ENCODE assay signal across 26 cellular contexts in the genomic region with DNA sequence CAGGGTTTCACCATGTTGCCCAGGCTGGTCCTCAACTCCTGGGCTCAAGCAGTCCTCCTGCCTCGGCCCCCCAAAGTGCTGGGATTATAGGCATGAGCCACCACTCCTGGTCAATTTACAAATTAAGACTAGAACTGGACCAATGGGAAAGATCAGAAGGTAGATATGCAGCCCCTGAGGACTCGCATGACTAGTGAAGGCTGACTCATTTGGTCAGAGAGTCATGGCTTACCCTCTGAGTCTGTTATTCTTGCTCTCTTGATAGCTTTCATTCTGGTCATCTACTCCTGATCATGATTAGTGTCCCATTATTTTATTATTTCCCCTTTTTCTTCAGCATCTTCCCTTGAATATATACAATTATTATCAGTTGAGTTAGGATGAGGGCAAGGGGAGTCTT. TPM values are rescaled to one million over a fixed set of nuclear protein-coding genes. Genes with fewer than 3 reads are reported as not detected.
DNase-seq lines count a peak whose midpoint lies in the region; ATAC-seq and TF ChIP-seq lines count a peak whose summit lies in the region.
"Had no signal": no experiment of that assay in that cellular context is flagged by ENCODE, and none has a peak within 500 bp of the region (broad histone marks: within the 10 kb centered on the region; RNA-seq: fewer than 3 reads in every experiment).

No MANE protein-coding gene starts in this region.

- H3K9me3 ChIP-seq in IMR-90 (ENCODE audit: control insufficient read depth, insufficient read depth, low read length) (no peaks in the 10 kb centered on the region), mesenchymal stem cell (ENCODE audit: control insufficient read depth, low read length) (no peaks in the 10 kb centered on the region), WERI-Rb-1 (ENCODE audit: severe bottlenecking) (no peaks in the 10 kb centered on the region)
- H3K9me3 ChIP-seq: pancreas, sigmoid colon had no signal

- H3K4me3 ChIP-seq in IMR-90 (ENCODE audit: insufficient read depth, low read depth, low read length) (no peak overlapping the region), astrocyte of the spinal cord (ENCODE audit: low read depth, low read length) (no peak overlapping the region), mesenchymal stem cell (ENCODE audit: insufficient read depth in 1 of 2, low read depth in 1 of 2, low read length in 2 of 2) (no peak overlapping the region), WERI-Rb-1 (ENCODE audit: low read depth, low read length) (no peak overlapping the region)
- H3K4me3 ChIP-seq: pancreas, sigmoid colon had no signal

- H3K27me3 ChIP-seq in IMR-90 (ENCODE audit: control insufficient read depth, insufficient read depth, low read length) (peaks cover 16% of the 10 kb centered on the region), mesenchymal stem cell (ENCODE audit: control insufficient read depth in 1 of 2, insufficient read depth in 1 of 2, low read length in 2 of 2) (no peaks in the 10 kb centered on the region), WERI-Rb-1 (ENCODE audit: insufficient read depth, low read depth, severe bottlenecking) (no peaks in the 10 kb centered on the region)
- H3K27me3 ChIP-seq: pancreas, sigmoid colon had no signal

- no peak overlapping the region for H2BK12ac ChIP-seq in mesenchymal stem cell (ENCODE audit: low read length in 2 of 2)

- H3K23ac ChIP-seq in IMR-90 (ENCODE audit: low read depth, low read length) (no peak overlapping the region), mesenchymal stem cell (ENCODE audit: low read length in 2 of 2) (no peak overlapping the region)

- in situ Hi-C loops in IMR-90 (cut with MboI; ENCODE audit: low sequenced_read_pairs): no loop called here
- in situ Hi-C loops in astrocyte of the spinal cord (cut with HindIII; ENCODE audit: low sequenced_read_pairs): no loop called here

- H3K4ac ChIP-seq in IMR-90 (ENCODE audit: low read depth, low read length) (no peak overlapping the region), mesenchymal stem cell (ENCODE audit: low read depth in 1 of 2, low read length in 2 of 2) (no peak overlapping the region)

- no peak overlapping the region for H4K5ac ChIP-seq in IMR-90 (ENCODE audit: low read depth, low read length)

- no peak overlapping the region for H3K18ac ChIP-seq in IMR-90 (ENCODE audit: low read depth, low read length)
- H3K18ac ChIP-seq in mesenchymal stem cell (ENCODE audit: low read depth in 1 of 2, low read length in 2 of 2): no peak overlapping the region

- H3K36me3 ChIP-seq in IMR-90 (ENCODE audit: control insufficient read depth, insufficient read depth, low read length) (no peaks in the 10 kb centered on the region), mesenchymal stem cell (ENCODE audit: control insufficient read depth in 1 of 2, insufficient read depth in 2 of 2, low read depth in 1 of 2, low read length in 2 of 2) (no peaks in the 10 kb centered on the region), WERI-Rb-1 (no peaks in the 10 kb centered on the region)
- H3K36me3 ChIP-seq: pancreas, sigmoid colon had no signal

- WGBS in IMR-90 (ENCODE audit: extremely low coverage in 2 of 2, insufficient read length in 1 of 2), 2 experiments: 20% methylated on average over 1 of the region's 2 CpGs; no CpG with 5 or more reads in 1 of the 2 experiments
- WGBS in mesenchymal stem cell: 64% methylated on average over 2 of the region's 2 CpGs

- H4K8ac ChIP-seq in IMR-90 (ENCODE audit: low read depth in 2 of 2, low read length in 2 of 2): no peak overlapping the region
- no peak overlapping the region for H4K8ac ChIP-seq in mesenchymal stem cell (ENCODE audit: low read length)

- H3K27ac ChIP-seq in IMR-90 (ENCODE audit: insufficient read depth, low read length) (no peak overlapping the region), mesenchymal stem cell (ENCODE audit: low read length, poor library complexity, severe bottlenecking) (no peak overlapping the region), WERI-Rb-1 (no peak overlapping the region)
- H3K27ac ChIP-seq: pancreas, sigmoid colon, VCaP had no signal

- H2BK5ac ChIP-seq in IMR-90 (ENCODE audit: low read depth, low read length, poor library complexity, severe bottlenecking) (no peak overlapping the region), mesenchymal stem cell (ENCODE audit: low read depth, low read length, poor library complexity, severe bottlenecking) (no peak overlapping the region)

- no peak overlapping the region for H3K56ac ChIP-seq in IMR-90 (ENCODE audit: extremely low read depth, insufficient read depth, low read length)

- H3K14ac ChIP-seq in IMR-90 (replicated peaks; ENCODE audit: low read depth, low read length) (no peak overlapping the region), mesenchymal stem cell (ENCODE audit: low read length in 2 of 2) (no peak overlapping the region)

- H2BK15ac ChIP-seq in IMR-90 (ENCODE audit: low read depth, low read length): no peak overlapping the region
- H2BK15ac ChIP-seq in mesenchymal stem cell (ENCODE audit: low read depth, poor library complexity, severe bottlenecking): no peak overlapping the region

- H2BK20ac ChIP-seq in IMR-90 (ENCODE audit: low read depth, low read length): no peak overlapping the region

- no TSS peak for BruUV-seq in IMR-90 (replicated peaks; lab: Mats Ljungman, UMichigan)

- ATAC-seq in IMR-90 (ENCODE audit: low read depth): peak; percentile 59; the same call in 1 of the 2 replicates
- ATAC-seq in GM21390 (IDR thresholded peaks at IDR 0.05; ENCODE audit: unreplicated experiment): no peak
- ATAC-seq: activated CD8-positive, alpha-beta T cell treated with anti-CD3 and anti-CD28 coated beads for 36 hours; pancreas; Right ventricle myocardium inferior; stimulated activated naive CD8-positive, alpha-beta T cell treated with anti-CD3 and anti-CD28 coated beads, Interleukin-15, amount 100 ng/mL, for 72 hours; T-cell had no signal

- H2AK5ac ChIP-seq in IMR-90 (ENCODE audit: low read depth, low read length) (no peak overlapping the region), mesenchymal stem cell (ENCODE audit: low read length, severe bottlenecking) (no peak overlapping the region)

- POLR2A ChIA-PET in IMR-90 (lab: Charles Lee; ENCODE audit: unreplicated experiment): no interaction called here

- H3K9ac ChIP-seq in IMR-90 (ENCODE audit: low read depth, low read length): no peak overlapping the region
- H3K9ac ChIP-seq in mesenchymal stem cell (ENCODE audit: low read length): peak overlapping the region; percentile 69

- no peak overlapping the region for H2BK120ac ChIP-seq in IMR-90 (ENCODE audit: low read depth, low read length)
- no peak overlapping the region for H2BK120ac ChIP-seq in mesenchymal stem cell (ENCODE audit: low read depth, low read length)

- TF ChIP-seq CTCF in IMR-90 (conservative IDR thresholded peaks at IDR 0.05; ENCODE audit: low read depth, low read length): no peak
- no peak for TF ChIP-seq CTCF in astrocyte of the spinal cord (IDR thresholded peaks at IDR 0.05; ENCODE audit: low read depth, low read length)
- TF ChIP-seq CTCF in WERI-Rb-1 (IDR thresholded peaks at IDR 0.05; ENCODE audit: low read depth, low read length): no peak

- DNase-seq in Daoy (ENCODE audit: low read depth) (peak; percentile 44), IMR-90 (peak; percentile 41), astrocyte of the spinal cord (ENCODE audit: low read depth, low spot score) (peak; percentile 4), mesenchymal stem cell (no peak), WERI-Rb-1 (no peak), RPMI8226 (no peak), cerebellum (ENCODE audit: low spot score) (no peak)
- DNase-seq: activated CD8-positive, alpha-beta T cell treated with anti-CD3 and anti-CD28 coated beads for 36 hours; activated naive CD4-positive, alpha-beta T cell treated with anti-CD3 and anti-CD28 coated beads, Interleukin-2, amount 50 U/mL, for 16 hours; activated T-cell treated with anti-CD3 and anti-CD28 coated beads, Interleukin-2, amount 50 U/mL, for 48 hours; CD4-positive, alpha-beta memory T cell; DMS79; naive B cell; NCI-H1694; NCI-H2227 treated with DMSO at 0.1 percent for 48 hours; pancreas; sigmoid colon; stimulated activated CD4-positive, alpha-beta T cell treated with anti-CD3 and anti-CD28 coated beads, Interleukin-2, amount 100 ng/mL, for 24 hours; stimulated activated naive CD8-positive, alpha-beta T cell treated with anti-CD3 and anti-CD28 coated beads, Interleukin-15, amount 100 ng/mL, for 72 hours; T-cell had no signal

- dilution Hi-C loops in IMR-90 (cut with HindIII; ENCODE audit: low sequenced_read_pairs, unreplicated experiment): no loop called here

- H2AK9ac ChIP-seq in IMR-90 (replicated peaks; ENCODE audit: low read depth, low read length, poor library complexity): no peak overlapping the region

- H3K4me1 ChIP-seq in IMR-90 (ENCODE audit: control insufficient read depth, insufficient read depth, low read length) (no peaks in the 10 kb centered on the region), mesenchymal stem cell (ENCODE audit: control insufficient read depth, insufficient read depth, low read depth, low read length) (peaks cover 1% of the 10 kb centered on the region)
- H3K4me1 ChIP-seq: pancreas, sigmoid colon had no signal

- no peaks in the 10 kb centered on the region for H3K9me1 ChIP-seq in IMR-90 (ENCODE audit: insufficient read depth, low read length)

- H4K91ac ChIP-seq in IMR-90 (ENCODE audit: insufficient read depth, low read depth, low read length): no peak overlapping the region
- H4K91ac ChIP-seq in mesenchymal stem cell (ENCODE audit: low read length): no peak overlapping the region

- H2AFZ ChIP-seq in IMR-90 (replicated peaks; ENCODE audit: low read length, poor library complexity): no peak overlapping the region
- no peak overlapping the region for H2AFZ ChIP-seq in mesenchymal stem cell (ENCODE audit: low read depth, low read length)

- H3K4me2 ChIP-seq in IMR-90 (ENCODE audit: low read depth, low read length) (no peak overlapping the region), mesenchymal stem cell (ENCODE audit: low read length, poor library complexity, severe bottlenecking) (no peak overlapping the region)

- CTCF ChIA-PET in IMR-90 (lab: Yijun Ruan, JAX): interaction anchor here (1.5 kb wide), 1 partner anchor 11 kb away, joined by 3 read pairs; no protein-coding TSS in a partner anchor

- TF ChIP-seq POLR2A in IMR-90 (IDR thresholded peaks at IDR 0.05; ENCODE audit: low read depth, low read length): no peak

- intact Hi-C loops in IMR-90 (cut with micrococcal nuclease): no loop called here

- no peaks in the 10 kb centered on the region for H4K20me1 ChIP-seq in IMR-90 (ENCODE audit: insufficient read depth, low read length)

- no peak for TF ChIP-seq RAD21 in IMR-90 (IDR thresholded peaks at IDR 0.05; ENCODE audit: low read length)

- H3K79me1 ChIP-seq in IMR-90 (ENCODE audit: low read depth in 1 of 2, low read length in 2 of 2): no peaks in the 10 kb centered on the region
- no peaks in the 10 kb centered on the region for H3K79me1 ChIP-seq in mesenchymal stem cell (replicated peaks; ENCODE audit: low read length, poor library complexity, severe bottlenecking)

RNA-seq across cellular contexts. Expression of gene LDHAL6A, which starts 2.7 kb away (rescaled TPM):
- 0.11 TPM in 1 of 2 replicates, not detected in the other for total RNA-seq in Daoy (2014; rRNA removed; shearing (Covaris generic))
- not detected in 2 replicates for total RNA-seq in IMR-90 (2012; rRNA removed)
- not detected in 2 replicates for polyA plus RNA-seq in IMR-90 (2012; rRNA removed)
- polyA plus RNA-seq in IMR-90 (2012; cell fraction: cytosol; rRNA removed): not detected in 2 replicates
- not detected in 2 replicates for polyA plus RNA-seq in IMR-90 (2012; cell fraction: nucleus; rRNA removed; ENCODE audit: low replicate concordance)
- polyA plus RNA-seq in mesenchymal stem cell (2013, experiment 1 of 2): not detected
- not detected for polyA plus RNA-seq in mesenchymal stem cell (2013, experiment 2 of 2)
- total RNA-seq in cerebellum: 0.54 TPM
- total RNA-seq: activated CD8-positive, alpha-beta T cell treated with anti-CD3 and anti-CD28 coated beads for 36 hours; lower leg skin; pancreas; Right ventricle myocardium inferior; sigmoid colon had no signal
- polyA plus RNA-seq: AG04450; CD4-positive, alpha-beta memory T cell; esophagus had no signal

RNA-seq across cellular contexts. Expression of gene LDHC, which starts 40.8 kb away (rescaled TPM):
- total RNA-seq in Daoy (2014; rRNA removed; shearing (Covaris generic)): not detected in 2 replicates
- total RNA-seq in IMR-90 (2012; rRNA removed): not detected in 2 replicates
- polyA plus RNA-seq in IMR-90 (2012; rRNA removed): not detected in 2 replicates
- not detected in 2 replicates for polyA plus RNA-seq in IMR-90 (2012; cell fraction: cytosol; rRNA removed)
- polyA plus RNA-seq in IMR-90 (2012; cell fraction: nucleus; rRNA removed; ENCODE audit: low replicate concordance): not detected in 2 replicates
- 0.22 TPM for polyA plus RNA-seq in mesenchymal stem cell (2013, experiment 1 of 2)
- 0.29 TPM for polyA plus RNA-seq in mesenchymal stem cell (2013, experiment 2 of 2)
- total RNA-seq in cerebellum: not detected
- total RNA-seq: activated CD8-positive, alpha-beta T cell treated with anti-CD3 and anti-CD28 coated beads for 36 hours; CD4-positive, alpha-beta memory T cell; lower leg skin; Right ventricle myocardium inferior; sigmoid colon had no signal
- polyA plus RNA-seq: CD4-positive, alpha-beta memory T cell had no signal

RNA-seq across cellular contexts. Expression of gene LDHA, which starts 58.6 kb away (rescaled TPM):
- total RNA-seq in Daoy (2014; rRNA removed; shearing (Covaris generic)): 452 and 487 TPM in 2 replicates
- total RNA-seq in IMR-90 (2012; rRNA removed): 1,735 and 2,567 TPM in 2 replicates
- polyA plus RNA-seq in IMR-90 (2012; rRNA removed): 1,293 and 1,813 TPM in 2 replicates
- 253 and 291 TPM in 2 replicates for polyA plus RNA-seq in IMR-90 (2012; cell fraction: cytosol; rRNA removed)
- polyA plus RNA-seq in IMR-90 (2012; cell fraction: nucleus; rRNA removed; ENCODE audit: low replicate concordance): 157 and 790 TPM in 2 replicates
- polyA plus RNA-seq in mesenchymal stem cell (2013, experiment 1 of 2): 404 TPM
- 417 TPM for polyA plus RNA-seq in mesenchymal stem cell (2013, experiment 2 of 2)
- 95.5 TPM for total RNA-seq in cerebellum

Comparison
In these comparisons a context has a peak if more than half of its experiments do, and no peak if none do; other contexts are left out.
1. DNase-seq: peak in Daoy (single experiment), IMR-90 (single experiment) and astrocyte of the spinal cord (single experiment); none in mesenchymal stem cell (single experiment), WERI-Rb-1 (single experiment), RPMI8226 (single experiment) and cerebellum (single experiment).